In genomic region chr20:43940518-43941225, GRCh38 we compare ENCODE assay signal across 12 cellular contexts. TPM values are rescaled to one million over a fixed set of nuclear protein-coding genes. Genes with fewer than 3 reads are reported as not detected.
DNase-seq lines count a peak whose midpoint lies in the region; ATAC-seq and TF ChIP-seq lines count a peak whose summit lies in the region.
"Had no signal": no experiment of that assay in that cellular context is flagged by ENCODE, and none has a peak within 500 bp of the region (broad histone marks: within the 10 kb centered on the region; RNA-seq: fewer than 3 reads in every experiment).

No MANE protein-coding gene starts in this region.

- no peaks in the 10 kb centered on the region for H3K9me3 Mint-ChIP-seq in neural crest cell

- peak; percentile 16 for DNase-seq in NCI-H748 (lab: John Stamatoyannopoulos, UW; ENCODE audit: unreplicated experiment)
- no peak for DNase-seq in NCI-H748 treated with DMSO at 0.1 percent for 48 hours (lab: John Stamatoyannopoulos, UW)
- DNase-seq in HL-60 (ENCODE audit: low read depth in 1 of 2, low spot score in 1 of 2), result no peak
- DNase-seq in Panc1 (ENCODE audit: low read depth, low spot score), result no peak
- no peak for DNase-seq in neural crest cell (ENCODE audit: low read depth, low spot score)
- no peak for DNase-seq in NCI-H2029 (lab: John Stamatoyannopoulos, UW)
- DNase-seq in NCI-H2029 treated with DMSO at 0.1 percent for 48 hours (lab: John Stamatoyannopoulos, UW), result no peak
- DNase-seq: SW 1271 had no signal

- H3K36me3 Mint-ChIP-seq in neural crest cell (ENCODE audit: low read depth), result no peaks in the 10 kb centered on the region

- H3K36me3 ChIP-seq in Panc1 (ENCODE audit: control insufficient read depth, insufficient read depth, low read length), result no peaks in the 10 kb centered on the region
- H3K36me3 ChIP-seq: ascending aorta, HAP-1 had no signal

- BruUV-seq in Panc1 (replicated peaks; lab: Mats Ljungman, UMichigan), result TSS peak; percentile 36

- H3K27ac Mint-ChIP-seq in neural crest cell (ENCODE audit: unreplicated experiment), result peak overlapping the region; percentile 58

- H3K4me1 Mint-ChIP-seq in neural crest cell, result no peaks in the 10 kb centered on the region

- in situ Hi-C loops in Panc1 (cut with HindIII; ENCODE audit: low pct_unique_long_range_greater_than_20kb, low sequenced_read_pairs), result no loop called here

- CTCF ChIA-PET in Panc1 (lab: Charles Lee), result interaction anchor here (1.0 kb wide), 1 partner anchor 15 kb away, joined by 5 read pairs; no protein-coding TSS in a partner anchor

- ATAC-seq in Panc1, result no peak
- no peak for ATAC-seq in GM18861 (IDR thresholded peaks at IDR 0.05; ENCODE audit: unreplicated experiment)

- intact Hi-C loops in Panc1 (cut with micrococcal nuclease; ENCODE audit: unreplicated experiment), result no loop called here

- H3K4me3 ChIP-seq in HL-60 (replicated peaks; ENCODE audit: insufficient read depth, low read length) (no peak overlapping the region), Panc1 (ENCODE audit: low read depth in 2 of 2, low read length in 2 of 2) (no peak overlapping the region)
- H3K4me3 ChIP-seq: ascending aorta, HAP-1, lung had no signal

- no peaks in the 10 kb centered on the region for H3K9me3 ChIP-seq in Panc1 (ENCODE audit: control insufficient read depth, insufficient read depth, low read depth, low read length)
- H3K9me3 ChIP-seq: ascending aorta, HAP-1 had no signal

- POLR2A ChIA-PET in Panc1 (lab: Charles Lee), result interaction anchor here (0.5 to 0.7 kb wide), 2 partner anchors 482 to 1056 kb away, joined by 8 read pairs; no protein-coding TSS in a partner anchor

- peak overlapping the region; percentile 95 for H3K27ac ChIP-seq in HL-60 (replicated peaks)
- H3K27ac ChIP-seq in Panc1 (ENCODE audit: low read length), result peak overlapping the region; percentile 86
- H3K27ac ChIP-seq: ascending aorta had no signal

- H3K27me3 ChIP-seq in HL-60 (ENCODE audit: insufficient read depth, poor library complexity, severe bottlenecking) (no peaks in the 10 kb centered on the region), Panc1 (ENCODE audit: control insufficient read depth, insufficient read depth, low read length) (no peaks in the 10 kb centered on the region)
- H3K27me3 ChIP-seq: ascending aorta had no signal

- H3K4me3 Mint-ChIP-seq in neural crest cell, result no peak overlapping the region

- no peaks in the 10 kb centered on the region for H3K27me3 Mint-ChIP-seq in neural crest cell (ENCODE audit: low read depth)

- H3K4me1 ChIP-seq in Panc1 (ENCODE audit: control insufficient read depth, insufficient read depth, low read length), result peaks cover 94% of the 10 kb centered on the region
- H3K4me1 ChIP-seq: HAP-1 had no signal

- TF ChIP-seq CTCF in HL-60 (IDR thresholded peaks at IDR 0.05; ENCODE audit: insufficient read depth, low read length), result no peak
- TF ChIP-seq CTCF in Panc1 (IDR thresholded peaks at IDR 0.05), result no peak
- TF ChIP-seq CTCF in neural crest cell (conservative IDR thresholded peaks at IDR 0.05), result no peak

RNA-seq across cellular contexts. Expression of gene TOX2, which starts 26.0 kb away (rescaled TPM):
- total RNA-seq in Panc1 (2021; ENCODE audit: unreplicated experiment), result 85.4 TPM
- polyA plus RNA-seq in Panc1 (2012; ENCODE audit: insufficient read length), result 137 TPM
- total RNA-seq in neural crest cell, result 3.3 and 4.1 TPM in 2 replicates

Comparison
In these comparisons a context has a peak if more than half of its experiments do, and no peak if none do; other contexts are left out.
1. RNA of gene TOX2, which starts 26.0 kb away (total RNA-seq): 85.4 TPM in Panc1 (single experiment); 3.3 to 4.1 TPM in neural crest cell; every median in the first group is over 10 times any median in the second.